In genomic region chr16:19068237-19068815, GRCh38 we compare ENCODE assay signal across 9 cellular contexts. TPM values are rescaled to one million over a fixed set of nuclear protein-coding genes. Genes with fewer than 3 reads are reported as not detected.
DNase-seq lines count a peak whose midpoint lies in the region; ATAC-seq, FAIRE-seq and TF ChIP-seq lines count a peak whose summit lies in the region.
"Had no signal": no experiment of that assay in that cellular context is flagged by ENCODE, and none has a peak within 500 bp of the region (broad histone marks: within the 10 kb centered on the region; RNA-seq: fewer than 3 reads in every experiment).

No MANE protein-coding gene starts in this region.

- H3K79me2 ChIP-seq in K562 (ENCODE audit: control insufficient read depth, insufficient read depth, low read length) = peaks cover 6% of the 10 kb centered on the region; the same call in 1 of the 3 replicates

- TF ChIP-seq CTCF in K562 (IDR thresholded peaks at IDR 0.05 in 2 of 3, conservative IDR thresholded peaks at IDR 0.05 in 1 of 3; ENCODE audit: insufficient read depth in 2 of 3, low read depth in 1 of 3, low read length in 3 of 3) (no peak), upper lobe of left lung (IDR thresholded peaks at IDR 0.05) (no peak)

- H3K9ac ChIP-seq in K562 (ENCODE audit: insufficient read depth in 1 of 2, low read depth in 2 of 2, low read length in 2 of 2) = peak overlapping the region; percentile 84 to 93

- ATAC-seq in K562 (no peak), memory B cell (ENCODE audit: low read depth) (no peak), upper lobe of left lung (ENCODE audit: low FRiP score in 2 of 2) (no peak), HG02973 (IDR thresholded peaks at IDR 0.05; ENCODE audit: unreplicated experiment) (no peak), HG02623 (IDR thresholded peaks at IDR 0.05; ENCODE audit: unreplicated experiment) (no peak)

- no peaks in the 10 kb centered on the region for H4K20me1 ChIP-seq in K562 (replicated peaks; ENCODE audit: control insufficient read depth, insufficient read depth, low read length)

- peak overlapping the region; percentile 91 for H3K4me2 ChIP-seq in K562 (ENCODE audit: insufficient read depth, low read length)

- CTCF ChIA-PET in K562 (lab: Yijun Ruan, JAX; ENCODE audit: low intra/inter-chr PET ratio) = no interaction called here

- H3K9me1 ChIP-seq in K562 (ENCODE audit: control insufficient read depth, insufficient read depth, low read length) = no peaks in the 10 kb centered on the region

- H3K27me3 ChIP-seq in K562 (ENCODE audit: control insufficient read depth in 2 of 2, insufficient read depth in 2 of 2, low read length in 2 of 2) (no peaks in the 10 kb centered on the region), upper lobe of left lung (no peaks in the 10 kb centered on the region)

- H3K9me3 Mint-ChIP-seq in activated naive CD4-positive, alpha-beta T cell treated with anti-CD3 and anti-CD28 coated beads, Interleukin-2, amount 50 U/mL, for 24 hours = no peaks in the 10 kb centered on the region
- no peaks in the 10 kb centered on the region for H3K9me3 Mint-ChIP-seq in memory B cell

- POLR2A ChIA-PET in K562 (lab: Yijun Ruan, JAX) = interaction anchor here (0.7 to 1.7 kb wide), 2 partner anchors 10 to 92 kb away, joined by 3 to 7 read pairs; no protein-coding TSS in a partner anchor

- 18% methylated on average over 18 of the region's 19 CpGs for WGBS in K562 (ENCODE audit: insufficient coverage, low coverage, missing lambda C conversion rate)
- 47 to 49% methylated on average over 19 of the region's 19 CpGs for WGBS in upper lobe of left lung, 2 donors

- H3K9me3 ChIP-seq in K562 (replicated peaks; ENCODE audit: control insufficient read depth, insufficient read depth, low read depth, low read length) (peaks cover 3% of the 10 kb centered on the region; the same call in 1 of the 2 replicates), upper lobe of left lung (no peaks in the 10 kb centered on the region)

- H3K27me3 Mint-ChIP-seq in activated naive CD4-positive, alpha-beta T cell treated with anti-CD3 and anti-CD28 coated beads, Interleukin-2, amount 50 U/mL, for 24 hours = no peaks in the 10 kb centered on the region
- no peaks in the 10 kb centered on the region for H3K27me3 Mint-ChIP-seq in memory B cell

- H3K36me3 Mint-ChIP-seq in activated naive CD4-positive, alpha-beta T cell treated with anti-CD3 and anti-CD28 coated beads, Interleukin-2, amount 50 U/mL, for 24 hours = peaks cover 3% of the 10 kb centered on the region
- H3K36me3 Mint-ChIP-seq in memory B cell = peaks cover 5% of the 10 kb centered on the region

- H2AFZ ChIP-seq in K562 (ENCODE audit: low read depth, low read length) = peak overlapping the region; percentile 97

- intact Hi-C loops in K562 (cut with micrococcal nuclease) = no loop called here

- no peak for TF ChIP-seq POLR2A in K562 (conservative IDR thresholded peaks at IDR 0.05)
- no peak for TF ChIP-seq POLR2A in upper lobe of left lung (IDR thresholded peaks at IDR 0.05)

- peaks cover 13% of the 10 kb centered on the region; the same call in 2 of the 3 replicates for H3K36me3 ChIP-seq in K562 (ENCODE audit: control insufficient read depth, insufficient read depth, low read length)
- peaks cover 0 to 11% (median 9%) of the 10 kb centered on the region in 4 donors for H3K36me3 ChIP-seq in upper lobe of left lung

- no TSS peak for BruUV-seq in K562 (replicated peaks; lab: Mats Ljungman, UMichigan)

- no peak for TF ChIP-seq RAD21 in K562 (CRISPR knock-in tag; conservative IDR thresholded peaks at IDR 0.05 in 1 of 2, IDR thresholded peaks at IDR 0.05 in 1 of 2)

- TF ChIP-seq EP300 in K562 (IDR thresholded peaks at IDR 0.05; ENCODE audit: low read length) (no peak), upper lobe of left lung (IDR thresholded peaks at IDR 0.05) (no peak)

- in situ Hi-C loops in K562 (cut with MboI) = no loop called here

- H3K27ac ChIP-seq in K562 (ENCODE audit: extremely low read depth, low read depth, low read length) = peak overlapping the region; percentile 87
- peak overlapping the region; percentile 97 to 100 (median 100) for H3K27ac ChIP-seq in upper lobe of left lung

- peaks cover 20% of the 10 kb centered on the region for H3K4me1 Mint-ChIP-seq in activated naive CD4-positive, alpha-beta T cell treated with anti-CD3 and anti-CD28 coated beads, Interleukin-2, amount 50 U/mL, for 24 hours
- H3K4me1 Mint-ChIP-seq in memory B cell = peaks cover 5% of the 10 kb centered on the region

- DNase-seq in activated naive CD4-positive, alpha-beta T cell treated with anti-CD3 and anti-CD28 coated beads, Interleukin-2, amount 50 U/mL, for 16 hours = no peak
- DNase-seq in K562 (ENCODE audit: extremely low read depth in 1 of 4, low spot score in 3 of 4) (no peak), memory B cell (ENCODE audit: low spot score in 2 of 2) (no peak), upper lobe of left lung (no peak), NCI-H187 (lab: John Stamatoyannopoulos, UW) (no peak)

- peak overlapping the region; percentile 90 for H3K4me3 Mint-ChIP-seq in activated naive CD4-positive, alpha-beta T cell treated with anti-CD3 and anti-CD28 coated beads, Interleukin-2, amount 50 U/mL, for 24 hours
- H3K4me3 Mint-ChIP-seq in memory B cell = peak overlapping the region; percentile 93

- peak overlapping the region; percentile 94 for H3K27ac Mint-ChIP-seq in activated naive CD4-positive, alpha-beta T cell treated with anti-CD3 and anti-CD28 coated beads, Interleukin-2, amount 50 U/mL, for 24 hours
- peak overlapping the region; percentile 96 for H3K27ac Mint-ChIP-seq in memory B cell

- H3K4me3 ChIP-seq in K562 = peak overlapping the region; percentile 50
- H3K4me3 ChIP-seq in upper lobe of left lung = peak overlapping the region; percentile 69 to 83 (median 76)

- peak; percentile 19 for FAIRE-seq in K562 (lab: Jason Lieb, UNC)
- FAIRE-seq: TTC549 had no signal

- H3K4me1 ChIP-seq in K562 (replicated peaks in 1 of 2; ENCODE audit: control insufficient read depth in 2 of 2, insufficient read depth in 2 of 2, low read length in 2 of 2) = peaks cover 0 to 3% of the 10 kb centered on the region in 2 experiments; a peak in 1 of 5 replicates
- peaks cover 10 to 18% (median 15%) of the 10 kb centered on the region in 4 donors for H3K4me1 ChIP-seq in upper lobe of left lung

TF ChIP-seq in K562, 482 proteins besides CTCF, POLR2A, EP300 and RAD21 (continues in another document):
- 0 out of 2 replicates have a peak, but pooled peaks have one; percentile 28 for TF ChIP-seq ZNF384 (IDR thresholded peaks at IDR 0.05; ENCODE audit: low read depth, low read length)
- TF ChIP-seq ZNF445 (CRISPR knock-in tag; IDR thresholded peaks at IDR 0.05; ENCODE audit: low read depth) = 0 out of 2 replicates have a peak, but pooled peaks have one; percentile 1
- TF ChIP-seq SIX5 (IDR thresholded peaks at IDR 0.05; ENCODE audit: borderline replicate concordance in 1 of 2, insufficient read depth in 1 of 2, low read depth in 1 of 2, low read length in 2 of 2) = no peak
- no peak for TF ChIP-seq MCM3 (IDR thresholded peaks at IDR 0.05)
- no peak for TF ChIP-seq TSC22D4 (tag; IDR thresholded peaks at IDR 0.05)
- TF ChIP-seq BRD4 (IDR thresholded peaks at IDR 0.05) = 0 out of 2 replicates have a peak, but pooled peaks have one; percentile 12
- no peak for TF ChIP-seq NBN (IDR thresholded peaks at IDR 0.05; ENCODE audit: low read depth)

RNA-seq across cellular contexts. Expression of gene COQ7, which starts 0.9 kb away (rescaled TPM):
- 15.2 and 20.2 TPM in 2 replicates for total RNA-seq in K562 (2011; cell fraction: chromatin; rRNA removed; ENCODE audit: low replicate concordance)
- total RNA-seq in K562 (2011; cell fraction: nucleolus; rRNA removed) = 14.1 and 16.3 TPM in 2 replicates
- 16.9 and 18.6 TPM in 2 replicates for total RNA-seq in K562 (2011; cell fraction: nucleoplasm; rRNA removed)
- total RNA-seq in K562 (2014; rRNA removed) = 22.1 and 23.3 TPM in 2 replicates
- total RNA-seq in K562 (2014; rRNA removed; fragmentation: Illumina TruSeq; extraction: Trizol) = 11.2 and 13.0 TPM in 2 replicates
- total RNA-seq in K562 (2015; rRNA removed; fragmentation: Illumina TruSeq; extraction: Trizol) = 12.2 and 13.0 TPM in 2 replicates
- 22.5 and 23.4 TPM in 2 replicates for total RNA-seq in K562 (2021)
- polyA plus RNA-seq in K562 (2011; rRNA removed) = 12.2 and 15.2 TPM in 2 replicates
- 10.2 and 11.2 TPM in 2 replicates for polyA plus RNA-seq in K562 (2011; cell fraction: cytosol; rRNA removed)
- 5.8 and 6.8 TPM in 2 replicates for polyA plus RNA-seq in K562 (2011; cell fraction: nucleus; rRNA removed)
- 11.7 and 15.8 TPM in 2 replicates for polyA plus RNA-seq in K562 (2012)
- 19.6 and 24.0 TPM in 2 replicates for polyA plus RNA-seq in K562 (2014; fragmentation: Illumina TruSeq; extraction: Trizol)
- 1 to 10 TPM; 2.3 to 3.5 TPM for polyA plus RNA-seq in K562 (2014; fragmentation: Nextera tagmentation; extraction: Ambion mirVana)
- polyA plus RNA-seq in K562 (2014; rRNA removed) = 26.1 and 33.4 TPM in 2 replicates
- 18.8 and 21.9 TPM in 2 replicates for polyA minus RNA-seq in K562 (2011; rRNA and poly(A)+ RNA removed)
- polyA minus RNA-seq in K562 (2011; cell fraction: cytosol; rRNA and poly(A)+ RNA removed) = 3.1 and 9.2 TPM in 2 replicates
- polyA minus RNA-seq in K562 (2011; cell fraction: nucleus; rRNA and poly(A)+ RNA removed) = 7.8 and 10.3 TPM in 2 replicates
- 10 to 100 TPM; 14.6 to 41.9 (median 20.0) TPM for total RNA-seq in upper lobe of left lung

RNA-seq across cellular contexts. Expression of gene ITPRIPL2, which starts 45.4 kb away (rescaled TPM):
- total RNA-seq in K562 (2011; cell fraction: chromatin; rRNA removed; ENCODE audit: low replicate concordance) = 1.7 and 2.8 TPM in 2 replicates
- 2.4 and 2.8 TPM in 2 replicates for total RNA-seq in K562 (2011; cell fraction: nucleolus; rRNA removed)
- total RNA-seq in K562 (2011; cell fraction: nucleoplasm; rRNA removed) = 2.9 and 4.4 TPM in 2 replicates
- total RNA-seq in K562 (2014; rRNA removed) (0.64 and 1.4 TPM in 2 replicates), K562 (2014; rRNA removed; fragmentation: Illumina TruSeq; extraction: Trizol) (0.76 and 0.80 TPM in 2 replicates), K562 (2015; rRNA removed; fragmentation: Illumina TruSeq; extraction: Trizol) (0.58 and 0.75 TPM in 2 replicates), K562 (2021) (2.1 and 2.2 TPM in 2 replicates), upper lobe of left lung (10 to 100 TPM; 39.9 to 90.6 (median 57.5) TPM)
- polyA plus RNA-seq in K562 (2011; rRNA removed) (0.65 and 0.77 TPM in 2 replicates), K562 (2014; fragmentation: Illumina TruSeq; extraction: Trizol) (0.48 and 0.54 TPM in 2 replicates), K562 (2014; fragmentation: Nextera tagmentation; extraction: Ambion mirVana) (under 1 TPM; 0.04 to 0.11 TPM), K562 (2014; rRNA removed) (0.45 and 1.3 TPM in 2 replicates)
- polyA plus RNA-seq in K562 (2011; cell fraction: cytosol; rRNA removed) = 0.65 and 1.1 TPM in 2 replicates
- 0.66 and 1.5 TPM in 2 replicates for polyA plus RNA-seq in K562 (2011; cell fraction: nucleus; rRNA removed)
- polyA plus RNA-seq in K562 (2012) = 0.74 and 1.3 TPM in 2 replicates
- 1.0 and 1.2 TPM in 2 replicates for polyA minus RNA-seq in K562 (2011; rRNA and poly(A)+ RNA removed)
- polyA minus RNA-seq in K562 (2011; cell fraction: cytosol; rRNA and poly(A)+ RNA removed) = 1.2 and 1.8 TPM in 2 replicates
- polyA minus RNA-seq in K562 (2011; cell fraction: nucleus; rRNA and poly(A)+ RNA removed) = 1.2 and 1.8 TPM in 2 replicates

Comparison
In these comparisons a context has a peak if more than half of its experiments do, and no peak if none do; other contexts are left out.
1. RNA of gene ITPRIPL2, which starts 45.4 kb away (total RNA-seq): 39.9 to 90.6 TPM in upper lobe of left lung; 0.58 to 4.4 TPM in K562; every median in the first group is over 4 times any median in the second.